ENCODE assay signal across 1 cellular context in genomic region chr6:2931970-2932748, GRCh38.
TF ChIP-seq lines count a peak whose summit lies in the region.

No MANE protein-coding gene starts in this region.

TF ChIP-seq in K562, 482 proteins besides CTCF, POLR2A, EP300 and RAD21 (continued from another document and continues in another):
- TF ChIP-seq CHAMP1 (IDR thresholded peaks at IDR 0.05) (peak; percentile 97), CCNT2 (IDR thresholded peaks at IDR 0.05; ENCODE audit: borderline replicate concordance, extremely low read depth, insufficient read length, low read depth, low read length) (peak; percentile 77), ELF1 (tag; IDR thresholded peaks at IDR 0.05) (0 out of 2 replicates have a peak, but pooled peaks have one; percentile 31), ZNF253 (CRISPR knock-in tag; conservative IDR thresholded peaks at IDR 0.05) (no peak), ZNF263 (CRISPR knock-in tag; IDR thresholded peaks at IDR 0.05; ENCODE audit: borderline replicate concordance) (peak; percentile 77; the same call in 1 of the 2 replicates), U2AF2 (optimal IDR thresholded peaks at IDR 0.05; ENCODE audit: low read depth, low read length) (no peak), PTTG1 (tag; IDR thresholded peaks at IDR 0.05; ENCODE audit: low read depth) (peak; percentile 60; the same call in 1 of the 2 replicates), PHB2 (IDR thresholded peaks at IDR 0.05; ENCODE audit: low read depth) (peak; percentile 89; the same call in 1 of the 2 replicates), TEAD4 (IDR thresholded peaks at IDR 0.05; ENCODE audit: low read length) (peak; percentile 99), TEAD4 (CRISPR knock-in tag; IDR thresholded peaks at IDR 0.05; ENCODE audit: borderline replicate concordance) (no peak), NFATC3 (IDR thresholded peaks at IDR 0.05) (peak; percentile 76; the same call in 1 of the 2 replicates), ZNF224 (CRISPR knock-in tag; IDR thresholded peaks at IDR 0.05) (no peak), KDM5B (IDR thresholded peaks at IDR 0.05; ENCODE audit: insufficient replicate concordance, low read depth, low read length) (no peak), ETV6 (IDR thresholded peaks at IDR 0.05; ENCODE audit: borderline replicate concordance in 1 of 2, low read depth in 2 of 2, low read length in 1 of 2) (peak in 1 of 2 experiments; percentile 73; a peak in 1 of 4 replicates), ETV6 (CRISPR knock-in tag; IDR thresholded peaks at IDR 0.05; ENCODE audit: borderline replicate concordance) (no peak), PBX2 (CRISPR knock-in tag; IDR thresholded peaks at IDR 0.05; ENCODE audit: low read depth) (peak; percentile 43; the same call in 1 of the 2 replicates), PBX2 (tag; conservative IDR thresholded peaks at IDR 0.05; ENCODE audit: low read depth) (peak; percentile 98), GTF2E2 (tag; IDR thresholded peaks at IDR 0.05) (no peak), POLR2H (tag; IDR thresholded peaks at IDR 0.05; ENCODE audit: low read depth) (no peak), BRD9 (IDR thresholded peaks at IDR 0.05; ENCODE audit: low read depth, partially characterized antibody) (peak; percentile 70), RBM14 (IDR thresholded peaks at IDR 0.05; ENCODE audit: borderline replicate concordance, insufficient read depth, low read depth, low read length) (no peak), MYC (IDR thresholded peaks at IDR 0.05; ENCODE audit: low read depth, low read length) (peak; percentile 73; the same call in 1 of the 2 replicates), MYC (CRISPR knock-in tag; IDR thresholded peaks at IDR 0.05; ENCODE audit: borderline replicate concordance, low read depth) (no peak), KLF16 (IDR thresholded peaks at IDR 0.05) (peak; percentile 98), ZKSCAN8 (CRISPR knock-in tag; IDR thresholded peaks at IDR 0.05) (peak; percentile 67; the same call in 1 of the 2 replicates), EP400 (IDR thresholded peaks at IDR 0.05) (peak; percentile 74), BCOR (IDR thresholded peaks at IDR 0.05) (peak; percentile 93), STAG1 (CRISPR knock-in tag; IDR thresholded peaks at IDR 0.05; ENCODE audit: borderline replicate concordance) (peak; percentile 38; the same call in 1 of the 2 replicates), ZNF175 (CRISPR knock-in tag; IDR thresholded peaks at IDR 0.05; ENCODE audit: low read depth) (peak; percentile 96), PTBP1 (IDR thresholded peaks at IDR 0.05; ENCODE audit: low read depth, low read length) (no peak)
- TF ChIP-seq, protein P1, sequence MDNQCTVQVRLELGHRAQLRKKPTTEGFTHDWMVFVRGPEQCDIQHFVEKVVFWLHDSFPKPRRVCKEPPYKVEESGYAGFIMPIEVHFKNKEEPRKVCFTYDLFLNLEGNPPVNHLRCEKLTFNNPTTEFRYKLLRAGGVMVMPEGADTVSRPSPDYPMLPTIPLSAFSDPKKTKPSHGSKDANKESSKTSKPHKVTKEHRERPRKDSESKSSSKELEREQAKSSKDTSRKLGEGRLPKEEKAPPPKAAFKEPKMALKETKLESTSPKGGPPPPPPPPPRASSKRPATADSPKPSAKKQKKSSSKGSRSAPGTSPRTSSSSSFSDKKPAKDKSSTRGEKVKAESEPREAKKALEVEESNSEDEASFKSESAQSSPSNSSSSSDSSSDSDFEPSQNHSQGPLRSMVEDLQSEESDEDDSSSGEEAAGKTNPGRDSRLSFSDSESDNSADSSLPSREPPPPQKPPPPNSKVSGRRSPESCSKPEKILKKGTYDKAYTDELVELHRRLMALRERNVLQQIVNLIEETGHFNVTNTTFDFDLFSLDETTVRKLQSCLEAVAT (IDR thresholded peaks at IDR 0.05), result peak; percentile 78 to 96; a peak in 3 of 4 replicates
- TF ChIP-seq, protein P2, sequence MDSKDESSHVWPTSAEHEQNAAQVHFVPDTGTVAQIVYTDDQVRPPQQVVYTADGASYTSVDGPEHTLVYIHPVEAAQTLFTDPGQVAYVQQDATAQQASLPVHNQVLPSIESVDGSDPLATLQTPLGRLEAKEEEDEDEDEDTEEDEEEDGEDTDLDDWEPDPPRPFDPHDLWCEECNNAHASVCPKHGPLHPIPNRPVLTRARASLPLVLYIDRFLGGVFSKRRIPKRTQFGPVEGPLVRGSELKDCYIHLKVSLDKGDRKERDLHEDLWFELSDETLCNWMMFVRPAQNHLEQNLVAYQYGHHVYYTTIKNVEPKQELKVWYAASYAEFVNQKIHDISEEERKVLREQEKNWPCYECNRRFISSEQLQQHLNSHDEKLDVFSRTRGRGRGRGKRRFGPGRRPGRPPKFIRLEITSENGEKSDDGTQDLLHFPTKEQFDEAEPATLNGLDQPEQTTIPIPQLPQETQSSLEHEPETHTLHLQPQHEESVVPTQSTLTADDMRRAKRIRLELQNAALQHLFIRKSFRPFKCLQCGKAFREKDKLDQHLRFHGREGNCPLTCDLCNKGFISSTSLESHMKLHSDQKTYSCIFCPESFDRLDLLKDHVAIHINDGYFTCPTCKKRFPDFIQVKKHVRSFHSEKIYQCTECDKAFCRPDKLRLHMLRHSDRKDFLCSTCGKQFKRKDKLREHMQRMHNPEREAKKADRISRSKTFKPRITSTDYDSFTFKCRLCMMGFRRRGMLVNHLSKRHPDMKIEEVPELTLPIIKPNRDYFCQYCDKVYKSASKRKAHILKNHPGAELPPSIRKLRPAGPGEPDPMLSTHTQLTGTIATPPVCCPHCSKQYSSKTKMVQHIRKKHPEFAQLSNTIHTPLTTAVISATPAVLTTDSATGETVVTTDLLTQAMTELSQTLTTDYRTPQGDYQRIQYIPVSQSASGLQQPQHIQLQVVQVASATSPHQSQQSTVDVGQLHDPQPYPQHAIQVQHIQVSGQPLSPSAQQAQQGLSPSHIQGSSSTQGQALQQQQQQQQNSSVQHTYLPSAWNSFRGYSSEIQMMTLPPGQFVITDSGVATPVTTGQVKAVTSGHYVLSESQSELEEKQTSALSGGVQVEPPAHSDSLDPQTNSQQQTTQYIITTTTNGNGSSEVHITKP (IDR thresholded peaks at IDR 0.05; ENCODE audit: partially characterized antibody), result peak; percentile 50
- TF ChIP-seq, protein P3, sequence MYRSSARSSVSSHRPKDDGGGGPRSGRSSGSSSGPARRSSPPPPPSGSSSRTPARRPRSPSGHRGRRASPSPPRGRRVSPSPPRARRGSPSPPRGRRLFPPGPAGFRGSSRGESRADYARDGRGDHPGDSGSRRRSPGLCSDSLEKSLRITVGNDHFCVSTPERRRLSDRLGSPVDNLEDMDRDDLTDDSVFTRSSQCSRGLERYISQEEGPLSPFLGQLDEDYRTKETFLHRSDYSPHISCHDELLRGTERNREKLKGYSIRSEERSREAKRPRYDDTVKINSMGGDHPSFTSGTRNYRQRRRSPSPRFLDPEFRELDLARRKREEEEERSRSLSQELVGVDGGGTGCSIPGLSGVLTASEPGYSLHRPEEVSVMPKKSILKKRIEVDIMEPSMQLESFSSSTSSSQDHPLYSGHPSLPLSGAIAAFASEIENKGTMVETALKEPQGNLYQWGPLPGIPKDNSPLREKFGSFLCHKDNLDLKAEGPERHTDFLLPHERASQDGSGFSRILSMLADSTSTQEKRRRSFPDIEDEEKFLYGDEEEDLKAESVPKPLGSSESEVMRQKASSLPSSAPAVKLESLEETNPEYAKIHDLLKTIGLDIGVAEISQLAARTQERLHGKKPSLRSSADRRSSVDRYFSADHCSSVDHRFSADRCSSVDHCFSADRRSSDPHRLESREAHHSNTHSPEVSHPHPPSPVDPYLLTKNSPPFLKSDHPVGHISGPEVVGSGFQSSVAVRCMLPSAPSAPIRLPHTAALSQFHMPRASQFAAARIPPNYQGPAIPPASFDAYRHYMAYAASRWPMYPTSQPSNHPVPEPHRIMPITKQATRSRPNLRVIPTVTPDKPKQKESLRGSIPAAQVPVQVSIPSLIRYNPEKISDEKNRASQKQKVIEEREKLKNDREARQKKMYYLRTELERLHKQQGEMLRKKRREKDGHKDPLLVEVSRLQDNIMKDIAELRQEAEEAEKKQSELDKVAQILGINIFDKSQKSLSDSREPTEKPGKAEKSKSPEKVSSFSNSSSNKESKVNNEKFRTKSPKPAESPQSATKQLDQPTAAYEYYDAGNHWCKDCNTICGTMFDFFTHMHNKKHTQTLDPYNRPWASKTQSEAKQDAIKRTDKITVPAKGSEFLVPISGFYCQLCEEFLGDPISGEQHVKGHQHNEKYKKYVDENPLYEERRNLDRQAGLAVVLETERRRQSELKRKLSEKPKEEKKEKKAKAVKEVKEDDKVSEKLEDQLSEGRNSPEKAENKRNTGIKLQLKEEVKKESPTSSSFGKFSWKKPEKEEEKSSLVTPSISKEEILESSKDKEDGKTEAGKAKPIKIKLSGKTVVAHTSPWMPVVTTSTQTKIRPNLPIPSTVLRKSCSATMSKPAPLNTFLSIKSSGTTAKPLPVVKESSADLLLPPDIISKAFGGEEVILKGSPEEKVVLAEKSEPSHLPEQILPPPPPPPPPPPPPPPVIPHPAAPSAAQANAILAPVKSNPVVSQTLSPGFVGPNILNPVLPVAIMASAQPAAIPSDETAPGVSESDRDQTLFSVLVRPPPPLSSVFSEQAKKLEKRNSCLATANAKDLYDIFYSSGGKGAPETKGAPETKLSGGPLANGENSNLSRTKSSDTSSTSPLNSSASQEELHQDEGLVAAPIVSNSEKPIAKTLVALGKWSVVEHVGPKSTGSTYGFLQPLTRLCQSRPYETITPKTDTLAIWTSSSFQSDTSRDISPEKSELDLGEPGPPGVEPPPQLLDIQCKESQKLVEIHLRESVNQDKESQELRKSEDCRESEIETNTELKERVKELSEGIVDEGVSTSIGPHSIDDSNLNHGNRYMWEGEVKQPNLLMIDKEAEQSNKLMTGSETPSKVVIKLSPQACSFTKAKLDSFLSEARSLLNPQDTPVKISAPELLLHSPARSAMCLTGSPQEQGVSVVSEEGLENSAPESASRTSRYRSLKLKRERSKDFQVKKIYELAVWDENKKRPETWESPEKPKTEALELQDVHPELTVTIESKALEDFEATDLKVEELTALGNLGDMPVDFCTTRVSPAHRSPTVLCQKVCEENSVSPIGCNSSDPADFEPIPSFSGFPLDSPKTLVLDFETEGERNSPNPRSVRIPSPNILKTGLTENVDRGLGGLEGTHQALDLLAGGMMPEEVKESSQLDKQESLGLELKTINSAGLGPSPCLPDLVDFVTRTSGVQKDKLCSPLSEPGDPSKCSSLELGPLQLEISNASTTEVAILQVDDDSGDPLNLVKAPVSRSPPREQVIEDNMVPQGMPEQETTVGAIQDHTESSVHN (IDR thresholded peaks at IDR 0.05; ENCODE audit: borderline replicate concordance in 1 of 2, low read depth in 1 of 2), result peak in 1 of 2 experiments; percentile 75; a peak in 2 of 4 replicates
